ENCODE assay signal across 8 cellular contexts in genomic region chr10:5665380-5666323, GRCh38. TPM values are rescaled to one million over a fixed set of nuclear protein-coding genes. Genes with fewer than 3 reads are reported as not detected.
DNase-seq lines count a peak whose midpoint lies in the region; ATAC-seq, FAIRE-seq and TF ChIP-seq lines count a peak whose summit lies in the region.

No MANE protein-coding gene starts in this region.

- ATAC-seq in GM19467 (IDR thresholded peaks at IDR 0.05; ENCODE audit: unreplicated experiment) = peak; percentile 28
- no peak for ATAC-seq in HG03469 (IDR thresholded peaks at IDR 0.05; ENCODE audit: unreplicated experiment)

- H3K36me3 ChIP-seq in small intestine (ENCODE audit: control insufficient read depth in 2 of 2, insufficient read depth in 2 of 2, low read length in 2 of 2) = no peaks in the 10 kb centered on the region

- no peak overlapping the region for H3K27ac Mint-ChIP-seq in immature natural killer cell

- no peak for FAIRE-seq in small intestine (lab: Jason Lieb, UNC)

- no peaks in the 10 kb centered on the region for H3K9me3 Mint-ChIP-seq in immature natural killer cell

- peaks cover 10 to 16% of the 10 kb centered on the region in 2 donors for H3K4me1 Mint-ChIP-seq in immature natural killer cell

- H3K4me1 ChIP-seq in small intestine (ENCODE audit: control insufficient read depth in 2 of 2, insufficient read depth in 1 of 2, low read depth in 1 of 2, low read length in 1 of 2) = peaks cover 3 to 9% of the 10 kb centered on the region in 2 donors

- WGBS in small intestine, 3 donors = 4% methylated on average over 36 to 43 of the region's 43 CpGs

- no peaks in the 10 kb centered on the region for H3K27me3 ChIP-seq in small intestine (ENCODE audit: control insufficient read depth in 2 of 2, insufficient read depth in 2 of 2, low read length in 2 of 2)

- H3K27me3 Mint-ChIP-seq in immature natural killer cell (ENCODE audit: low read depth in 3 of 3) = peaks cover 4 to 18% (median 10%) of the 10 kb centered on the region in 3 donors

- in situ Hi-C loops in astrocyte of the spinal cord (cut with HindIII; ENCODE audit: low sequenced_read_pairs) = no loop called here

- H3K4me3 ChIP-seq in astrocyte of the spinal cord (ENCODE audit: low read depth, low read length) (peak overlapping the region; percentile 66), small intestine (ENCODE audit: low read depth in 1 of 2, low read length in 2 of 2) (peak overlapping the region; percentile 83 to 100)

- DNase-seq in Ammon's horn (ENCODE audit: low spot score) (peak; percentile 48), MV-4-11 (lab: John Stamatoyannopoulos, UW) (peak; percentile 60), astrocyte of the spinal cord (ENCODE audit: low read depth, low spot score) (no peak), immature natural killer cell (peak in 2 of 3 donors; percentile 6 to 10), small intestine (peak; percentile 95), A172 (ENCODE audit: low spot score) (no peak)

- peak overlapping the region; percentile 63 to 91 (median 75) for H3K4me3 Mint-ChIP-seq in immature natural killer cell

- H3K27ac ChIP-seq in small intestine (ENCODE audit: low read depth in 1 of 2, low read length in 1 of 2) = peak overlapping the region; percentile 92 to 93

- H3K9me3 ChIP-seq in small intestine (ENCODE audit: control insufficient read depth, low read depth) = no peaks in the 10 kb centered on the region

- TF ChIP-seq CTCF in astrocyte of the spinal cord (IDR thresholded peaks at IDR 0.05; ENCODE audit: low read depth, low read length) = no peak

- no peaks in the 10 kb centered on the region for H3K36me3 Mint-ChIP-seq in immature natural killer cell

RNA-seq across cellular contexts. Expression of gene ASB13, which starts 0.7 kb away (rescaled TPM):
- polyA plus RNA-seq in immature natural killer cell (1 to 10 TPM in 2 of 3 donors, not detected in 1; 2.8 to 4.1 TPM), small intestine (100 to 1,000 TPM in 2 of 3 donors, 10 to 100 TPM in 1; 38.0 to 155 (median 104) TPM)
- 9.5 and 11.0 TPM in 2 replicates for total RNA-seq in A172 (2014; rRNA removed; shearing (Covaris generic))

RNA-seq across cellular contexts. Expression of gene TASOR2, which starts 19.0 kb away (rescaled TPM):
- polyA plus RNA-seq in immature natural killer cell = 10 to 100 TPM in 2 of 3 donors, under 1 TPM in 1; 0.27 to 20.1 (median 13.7) TPM
- 10 to 100 TPM in 1 of 3 donors, 1 to 10 TPM in 2; 5.4 to 11.4 (median 9.8) TPM for polyA plus RNA-seq in small intestine
- total RNA-seq in A172 (2014; rRNA removed; shearing (Covaris generic)) = 59.0 and 77.7 TPM in 2 replicates

Comparison
In these comparisons a context has a peak if more than half of its experiments do, and no peak if none do; other contexts are left out.
1. DNase-seq: peak in Ammon's horn (single experiment), MV-4-11 (single experiment), immature natural killer cell (2 of 3) and small intestine (single experiment); none in astrocyte of the spinal cord (single experiment) and A172 (single experiment).
2. RNA of gene ASB13, which starts 0.7 kb away (polyA plus RNA-seq): 38.0 to 155 TPM in small intestine; 2.8 to 4.1 TPM in immature natural killer cell; every median in the first group is over 4 times any median in the second.